10 cellular contexts compared by ENCODE assay signal in the genomic region with DNA sequence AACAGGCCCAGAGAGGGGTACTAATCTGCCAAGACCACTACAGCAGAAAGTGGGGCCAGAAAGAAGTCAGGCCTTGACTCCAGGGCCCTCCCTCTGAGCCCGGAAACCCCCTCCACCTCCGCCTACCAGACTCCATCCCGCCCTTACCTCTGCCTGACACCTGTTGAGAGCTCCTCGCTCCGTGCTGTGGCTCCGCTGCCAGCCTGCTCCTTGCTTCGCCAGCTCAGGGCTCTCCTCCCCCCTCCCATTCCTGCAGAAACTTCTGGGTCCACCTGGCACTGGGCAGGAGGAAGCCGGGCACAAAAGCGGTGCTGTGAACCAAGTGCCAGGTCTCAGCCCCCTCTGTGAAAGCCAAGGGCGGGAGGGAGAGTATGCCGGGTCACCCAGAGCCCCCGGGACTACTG. TPM values are rescaled to one million over a fixed set of nuclear protein-coding genes. Genes with fewer than 3 reads are reported as not detected.
DNase-seq lines count a peak whose midpoint lies in the region; ATAC-seq, FAIRE-seq and TF ChIP-seq lines count a peak whose summit lies in the region.
"Had no signal": no experiment of that assay in that cellular context is flagged by ENCODE, and none has a peak within 500 bp of the region (broad histone marks: within the 10 kb centered on the region; RNA-seq: fewer than 3 reads in every experiment).

No MANE protein-coding gene starts in this region.

- peaks cover 3 to 11% (median 6%) of the 10 kb centered on the region in 3 donors for H3K36me3 ChIP-seq in skeletal muscle tissue (ENCODE audit: control insufficient read depth in 3 of 3, insufficient read depth in 3 of 3, low read length in 3 of 3)

- TF ChIP-seq CTCF in GM10266 (IDR thresholded peaks at IDR 0.05; ENCODE audit: control insufficient read depth, insufficient read depth, low read depth, missing control alignments) (no peak), chondrocyte (IDR thresholded peaks at IDR 0.05) (no peak)

- H3K27me3 Mint-ChIP-seq in activated CD4-positive, alpha-beta T cell treated with anti-CD3 and anti-CD28 coated beads for 36 hours: no peaks in the 10 kb centered on the region
- H3K27me3 Mint-ChIP-seq in chondrocyte (ENCODE audit: low read depth): no peaks in the 10 kb centered on the region

- H3K27ac ChIP-seq in skeletal muscle tissue (ENCODE audit: low read depth, low read length): peak overlapping the region; percentile 66
- H3K27ac ChIP-seq: VCaP had no signal

- peaks cover 48% of the 10 kb centered on the region for H3K4me1 Mint-ChIP-seq in activated CD4-positive, alpha-beta T cell treated with anti-CD3 and anti-CD28 coated beads for 36 hours
- peaks cover 27% of the 10 kb centered on the region for H3K4me1 Mint-ChIP-seq in chondrocyte (ENCODE audit: low read depth)

- peaks cover 27 to 34% (median 27%) of the 10 kb centered on the region in 3 donors for H3K4me1 ChIP-seq in skeletal muscle tissue (ENCODE audit: control insufficient read depth in 3 of 3, insufficient read depth in 3 of 3, low read length in 3 of 3)

- DNase-seq in GM10266 (ENCODE audit: extremely low spot score): peak; percentile 65
- peak; percentile 79 for DNase-seq in activated CD4-positive, alpha-beta T cell treated with anti-CD3 and anti-CD28 coated beads for 36 hours
- DNase-seq in chondrocyte (ENCODE audit: low spot score): peak; percentile 69
- no peak for DNase-seq in HUDEP-2 (lab: John Stamatoyannopoulos, UW; ENCODE audit: unreplicated experiment in 76 of 76)
- DNase-seq in NCI-H1092 treated with DMSO at 0.1 percent for 48 hours (lab: John Stamatoyannopoulos, UW): no peak
- DNase-seq in NCI-H510A treated with DMSO at 0.1 percent for 48 hours (lab: John Stamatoyannopoulos, UW): no peak
- DNase-seq in HTR-8/SVneo (ENCODE audit: insufficient read length, low spot score): no peak
- DNase-seq: DND-41 had no signal

- H3K36me3 Mint-ChIP-seq in activated CD4-positive, alpha-beta T cell treated with anti-CD3 and anti-CD28 coated beads for 36 hours (ENCODE audit: low read depth): peaks cover 16% of the 10 kb centered on the region
- H3K36me3 Mint-ChIP-seq in chondrocyte (ENCODE audit: low read depth): peaks cover 2% of the 10 kb centered on the region

- H3K9me3 ChIP-seq in skeletal muscle tissue (ENCODE audit: control insufficient read depth in 3 of 3, low read length in 3 of 3): no peaks in the 10 kb centered on the region

- POLR2A ChIA-PET in activated CD4-positive, alpha-beta T cell treated with anti-CD3 and anti-CD28 coated beads for 36 hours (lab: Charles Lee): interaction anchor here (0.5 to 1.8 kb wide), 2 partner anchors 11 to 168 kb away, joined by 4 to 5 read pairs; partner anchors contain the start of gene ST6GALNAC4

- peak overlapping the region in 1 of 3 donors; percentile 16 for H3K9ac ChIP-seq in skeletal muscle tissue (ENCODE audit: low read depth in 1 of 3, low read length in 3 of 3)

- H3K4me3 Mint-ChIP-seq in activated CD4-positive, alpha-beta T cell treated with anti-CD3 and anti-CD28 coated beads for 36 hours: peak overlapping the region; percentile 93
- H3K4me3 Mint-ChIP-seq in chondrocyte (ENCODE audit: unreplicated experiment): no peak overlapping the region

- CTCF ChIA-PET in activated CD4-positive, alpha-beta T cell treated with anti-CD3 and anti-CD28 coated beads for 36 hours (lab: Charles Lee): interaction anchor here (0.8 to 1.6 kb wide), 5 partner anchors 12 to 120 kb away, joined by 3 to 6 read pairs (median 5); partner anchors contain the start of genes CDK9 and ST6GALNAC4

- H3K27me3 ChIP-seq in skeletal muscle tissue (ENCODE audit: control insufficient read depth in 3 of 3, insufficient read depth in 3 of 3, low read length in 3 of 3): no peaks in the 10 kb centered on the region

- peak overlapping the region; percentile 100 for H3K27ac Mint-ChIP-seq in activated CD4-positive, alpha-beta T cell treated with anti-CD3 and anti-CD28 coated beads for 36 hours
- H3K27ac Mint-ChIP-seq in chondrocyte (ENCODE audit: unreplicated experiment): peak overlapping the region; percentile 73

- peak; percentile 52 for ATAC-seq in activated CD4-positive, alpha-beta T cell treated with anti-CD3 and anti-CD28 coated beads for 36 hours

- no peak overlapping the region for H3K4me3 ChIP-seq in skeletal muscle tissue (ENCODE audit: low read length in 3 of 3)

- H3K9me3 Mint-ChIP-seq in activated CD4-positive, alpha-beta T cell treated with anti-CD3 and anti-CD28 coated beads for 36 hours (ENCODE audit: low read depth): no peaks in the 10 kb centered on the region
- H3K9me3 Mint-ChIP-seq in chondrocyte (ENCODE audit: low read depth): no peaks in the 10 kb centered on the region

- FAIRE-seq in HTR-8/SVneo (lab: Jason Lieb, UNC): no peak

- intact Hi-C loops in activated CD4-positive, alpha-beta T cell treated with anti-CD3 and anti-CD28 coated beads for 36 hours (cut with DNase I, micrococcal nuclease): loop anchor here in 1 of 2 experiments (1.0 to 2.0 kb wide), 3 partner anchors 12 to 455 kb away; partner anchors contain the start of genes EEIG1, LRSAM1, RPL12 and ST6GALNAC4

RNA-seq across cellular contexts. Expression of gene ST6GALNAC6, which starts 6.4 kb away (rescaled TPM):
- 10 to 100 TPM; 46.3 to 63.3 TPM for total RNA-seq in activated CD4-positive, alpha-beta T cell treated with anti-CD3 and anti-CD28 coated beads for 36 hours
- total RNA-seq in chondrocyte: 45.5 to 54.3 TPM (median 47.5 TPM) in 3 replicates
- total RNA-seq in skeletal muscle tissue: 33.9 TPM

RNA-seq across cellular contexts. Expression of gene ST6GALNAC4, which starts 11.1 kb away (rescaled TPM):
- total RNA-seq in activated CD4-positive, alpha-beta T cell treated with anti-CD3 and anti-CD28 coated beads for 36 hours: 10 to 100 TPM; 14.9 to 20.7 TPM
- 22.2 to 25.5 TPM (median 24.4 TPM) in 3 replicates for total RNA-seq in chondrocyte
- 23.5 TPM for total RNA-seq in skeletal muscle tissue

RNA-seq across cellular contexts. Expression of gene PIP5KL1, which starts 24.8 kb away (rescaled TPM):
- total RNA-seq in activated CD4-positive, alpha-beta T cell treated with anti-CD3 and anti-CD28 coated beads for 36 hours: 1 to 10 TPM; 1.9 to 2.8 TPM
- total RNA-seq in chondrocyte (1.4 to 4.3 TPM (median 2.7 TPM) in 3 replicates), skeletal muscle tissue (not detected)

RNA-seq across cellular contexts. Expression of gene AK1, which starts 28.3 kb away (rescaled TPM):
- 10 to 100 TPM; 14.5 to 23.9 TPM for total RNA-seq in activated CD4-positive, alpha-beta T cell treated with anti-CD3 and anti-CD28 coated beads for 36 hours
- 75.3 to 83.8 TPM (median 77.2 TPM) in 3 replicates for total RNA-seq in chondrocyte
- 359 TPM for total RNA-seq in skeletal muscle tissue

RNA-seq across cellular contexts. Expression of gene DPM2, which starts 31.9 kb away (rescaled TPM):
- total RNA-seq in activated CD4-positive, alpha-beta T cell treated with anti-CD3 and anti-CD28 coated beads for 36 hours: 10 to 100 TPM; 44.1 to 46.6 TPM
- total RNA-seq in chondrocyte: 26.3 to 28.9 TPM (median 27.8 TPM) in 3 replicates
- 7.3 TPM for total RNA-seq in skeletal muscle tissue

Comparison
In these comparisons a context has a peak if more than half of its experiments do, and no peak if none do; other contexts are left out.
1. DNase-seq: peak in GM10266 (single experiment), activated CD4-positive, alpha-beta T cell treated with anti-CD3 and anti-CD28 coated beads for 36 hours (single experiment) and chondrocyte (single experiment); none in HUDEP-2 (0 of 76), NCI-H1092 treated with DMSO at 0.1 percent for 48 hours (single experiment), NCI-H510A treated with DMSO at 0.1 percent for 48 hours (single experiment) and HTR-8/SVneo (single experiment).